Comparison of ENCODE assay signal across 1 cellular context in genomic region chr12:122203968-122204828, GRCh38.
TF ChIP-seq lines count a peak whose summit lies in the region.

No MANE protein-coding gene starts in this region.

TF ChIP-seq in WTC11, 78 proteins besides CTCF, POLR2A, EP300 and RAD21 (continued from another document):
- no peak for TF ChIP-seq AR (CRISPR knock-in tag; IDR thresholded peaks at IDR 0.05)
